9 cellular contexts compared by ENCODE assay signal in the genomic region with DNA sequence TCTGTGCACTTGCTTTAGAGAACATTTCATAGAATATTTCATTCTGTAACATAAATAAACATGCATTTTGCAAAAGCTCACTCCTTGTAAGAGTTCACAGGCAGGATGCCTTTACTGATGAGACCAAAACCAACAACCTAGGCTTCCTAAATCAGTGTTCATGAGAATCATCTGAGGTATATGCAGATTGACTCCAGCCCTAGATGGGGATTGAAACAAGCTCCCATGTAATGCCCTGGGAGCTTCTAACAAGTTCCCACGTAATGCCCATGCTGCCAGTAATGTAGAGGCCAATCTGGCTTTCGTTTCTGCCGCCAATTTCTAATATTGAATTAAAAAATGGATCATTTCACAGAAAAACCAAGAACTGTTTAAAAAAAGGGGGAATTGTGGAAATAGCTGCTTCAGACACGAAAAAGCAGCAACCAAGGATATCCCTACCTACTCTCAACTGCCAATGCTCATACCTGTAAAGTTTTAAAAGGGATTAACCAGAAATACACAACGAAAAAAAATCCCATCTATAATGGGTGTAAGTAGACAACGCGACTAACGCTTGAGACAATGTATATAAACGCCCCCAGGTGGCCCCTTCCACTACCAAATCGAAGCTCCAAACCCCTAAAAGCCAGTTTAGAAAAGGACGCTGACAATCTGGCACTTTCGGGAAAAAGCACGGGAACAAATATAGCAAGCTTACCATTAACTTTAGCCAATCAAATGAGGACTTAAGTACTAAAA.
DNase-seq lines count a peak whose midpoint lies in the region; ATAC-seq and TF ChIP-seq lines count a peak whose summit lies in the region.
"Had no signal": no experiment of that assay in that cellular context is flagged by ENCODE, and none has a peak within 500 bp of the region (broad histone marks: within the 10 kb centered on the region; RNA-seq: fewer than 3 reads in every experiment).

No MANE protein-coding gene starts in this region.

- H3K27ac Mint-ChIP-seq in progenitor cell of endocrine pancreas, result peak overlapping the region; percentile 95

- ATAC-seq in HG02678 (IDR thresholded peaks at IDR 0.05; ENCODE audit: unreplicated experiment), result no peak

- peaks cover 31% of the 10 kb centered on the region for H3K4me1 Mint-ChIP-seq in progenitor cell of endocrine pancreas (ENCODE audit: low read depth)

- TF ChIP-seq CTCF in cardiac fibroblast (IDR thresholded peaks at IDR 0.05; ENCODE audit: low read depth, low read length) (no peak), progenitor cell of endocrine pancreas (IDR thresholded peaks at IDR 0.05; ENCODE audit: unreplicated experiment) (no peak)

- peak; percentile 38 to 47 for DNase-seq in NCI-H524 (lab: John Stamatoyannopoulos, UW)
- DNase-seq in NCI-H524 treated with DMSO at 0.1 percent for 48 hours (lab: John Stamatoyannopoulos, UW), result no peak
- peak; percentile 41 for DNase-seq in NCI-H146 treated with DMSO at 0.1 percent for 48 hours (lab: John Stamatoyannopoulos, UW; ENCODE audit: unreplicated experiment)
- DNase-seq in cardiac fibroblast (ENCODE audit: low read depth in 2 of 2), result peak in 1 of 2 donors; percentile 37
- no peak for DNase-seq in progenitor cell of endocrine pancreas (ENCODE audit: low spot score, unreplicated experiment)
- no peak for DNase-seq in activated CD4-positive, CD25-positive, alpha-beta regulatory T cell (lab: John Stamatoyannopoulos, UW)
- DNase-seq in iPS-NIHi11 (ENCODE audit: low spot score), result no peak
- DNase-seq: ACHN had no signal

- H3K4me3 Mint-ChIP-seq in progenitor cell of endocrine pancreas (ENCODE audit: low read depth), result no peak overlapping the region

- peak overlapping the region; percentile 56 to 63 for H3K4me3 ChIP-seq in cardiac fibroblast (replicated peaks in 1 of 2; ENCODE audit: low read depth in 2 of 2, low read length in 2 of 2)

- peaks cover 1% of the 10 kb centered on the region for H3K36me3 Mint-ChIP-seq in progenitor cell of endocrine pancreas (ENCODE audit: insufficient read depth)

- H3K27me3 Mint-ChIP-seq in progenitor cell of endocrine pancreas, result no peaks in the 10 kb centered on the region

- H3K9me3 Mint-ChIP-seq in progenitor cell of endocrine pancreas (ENCODE audit: low read depth), result no peaks in the 10 kb centered on the region

Comparison
In these comparisons a context has a peak if more than half of its experiments do, and no peak if none do; other contexts are left out.
1. DNase-seq: peak in NCI-H524 (2 of 2) and NCI-H146 treated with DMSO at 0.1 percent for 48 hours (single experiment); none in NCI-H524 treated with DMSO at 0.1 percent for 48 hours (single experiment), progenitor cell of endocrine pancreas (single experiment), activated CD4-positive, CD25-positive, alpha-beta regulatory T cell (0 of 4) and iPS-NIHi11 (single experiment).